8 cellular contexts compared by ENCODE assay signal in genomic region chr16:3400779-3401688, GRCh38. TPM values are rescaled to one million over a fixed set of nuclear protein-coding genes. Genes with fewer than 3 reads are reported as not detected.
A peak's percentile ranks its signal among the peaks of the same experiment; 100 is the strongest.
DNase-seq lines count a peak whose midpoint lies in the region; ATAC-seq and TF ChIP-seq lines count a peak whose summit lies in the region.

Gene ZNF174, plus strand, starts transcription at chr16:3401215. Its CDS starts 790 bp downstream, at chr16:3402005.
Gene ZSCAN32, minus strand, starts transcription at chr16:3401004. Its CDS starts 3,447 bp downstream, at chr16:3397557.

- H3K23ac ChIP-seq in IMR-90 (ENCODE audit: low read depth, low read length): peak within 1 kb of the TSS; percentile 86

- peak within 1 kb of the TSS; percentile 100 for H3K4me2 ChIP-seq in IMR-90 (ENCODE audit: low read depth, low read length)

- no peak within 1 kb of the TSS for H2BK15ac ChIP-seq in IMR-90 (ENCODE audit: low read depth, low read length)

- H3K9me3 ChIP-seq in IMR-90 (ENCODE audit: control insufficient read depth, insufficient read depth, low read length): peaks cover 26% of the 10 kb centered on the region

- ATAC-seq in GM21528 (IDR thresholded peaks at IDR 0.05; ENCODE audit: low FRiP score, unreplicated experiment): peak; percentile 96
- ATAC-seq in IMR-90 (ENCODE audit: low read depth): peak; percentile 98

- in situ Hi-C loops in IMR-90 (cut with MboI; ENCODE audit: low sequenced_read_pairs): no loop called here

- no peak within 1 kb of the TSS for H2BK20ac ChIP-seq in IMR-90 (ENCODE audit: low read depth, low read length)

- DNase-seq in DMS114 treated with DMSO at 0.1 percent for 48 hours (lab: John Stamatoyannopoulos, UW; ENCODE audit: unreplicated experiment): peak; percentile 94
- peak; percentile 99 for DNase-seq in IMR-90
- DNase-seq in OCI-M1 (lab: John Stamatoyannopoulos, UW): peak; percentile 99
- DNase-seq in activated T-cell treated with anti-CD3 and anti-CD28 coated beads for 24 hours (ENCODE audit: low read depth): peak; percentile 100
- peak; percentile 95 for DNase-seq in epithelial cell of prostate (ENCODE audit: low read depth, low spot score)
- peak; percentile 99 for DNase-seq in mucosa of gallbladder (ENCODE audit: low spot score)
- DNase-seq in stimulated activated CD8-positive, alpha-beta memory T cell treated with anti-CD3 and anti-CD28 coated beads, Interleukin-4, amount 100 ng/mL, for 4 hours (ENCODE audit: low read depth in 2 of 2, low spot score in 1 of 2): peak; percentile 95 to 97

- peak within 1 kb of the TSS; percentile 73 for H3K4me3 ChIP-seq in IMR-90 (ENCODE audit: insufficient read depth, low read depth, low read length)

- peaks cover 47 to 63% of the 10 kb centered on the region in 2 experiments for H3K79me1 ChIP-seq in IMR-90 (ENCODE audit: low read depth in 1 of 2, low read length in 2 of 2)

- peak within 1 kb of the TSS; percentile 94 for H2AFZ ChIP-seq in IMR-90 (replicated peaks; ENCODE audit: low read length, poor library complexity)

- CTCF ChIA-PET in IMR-90 (lab: Yijun Ruan, JAX): no interaction called here

- TF ChIP-seq POLR2A in IMR-90 (IDR thresholded peaks at IDR 0.05; ENCODE audit: low read depth, low read length): peak; percentile 74

- peak within 1 kb of the TSS; percentile 73 for H2AK9ac ChIP-seq in IMR-90 (replicated peaks; ENCODE audit: low read depth, low read length, poor library complexity)

- peak within 1 kb of the TSS; percentile 33 for H2BK5ac ChIP-seq in IMR-90 (ENCODE audit: low read depth, low read length, poor library complexity, severe bottlenecking)

- H3K36me3 ChIP-seq in IMR-90 (ENCODE audit: control insufficient read depth, insufficient read depth, low read length): peaks cover 39% of the 10 kb centered on the region

- TF ChIP-seq RAD21 in IMR-90 (IDR thresholded peaks at IDR 0.05; ENCODE audit: low read length): no peak

- peak within 1 kb of the TSS; percentile 12; the same call in 1 of the 2 replicates for H2AK5ac ChIP-seq in IMR-90 (ENCODE audit: low read depth, low read length)

- peak within 1 kb of the TSS; percentile 26 for H4K5ac ChIP-seq in IMR-90 (ENCODE audit: low read depth, low read length)

- H2BK120ac ChIP-seq in IMR-90 (ENCODE audit: low read depth, low read length): no peak within 1 kb of the TSS

- peak within 1 kb of the TSS; percentile 60 for H3K4ac ChIP-seq in IMR-90 (ENCODE audit: low read depth, low read length)

- H4K20me1 ChIP-seq in IMR-90 (ENCODE audit: insufficient read depth, low read length): peaks cover 2% of the 10 kb centered on the region; the same call in 1 of the 2 replicates

- peak within 1 kb of the TSS; percentile 72 for H3K14ac ChIP-seq in IMR-90 (replicated peaks; ENCODE audit: low read depth, low read length)

- H3K18ac ChIP-seq in IMR-90 (ENCODE audit: low read depth, low read length): no peak within 1 kb of the TSS

- intact Hi-C loops in IMR-90 (cut with micrococcal nuclease): loop anchor here (2.0 kb wide), 1 partner anchor 58 kb away; no protein-coding TSS in a partner anchor

- no peak within 1 kb of the TSS for H4K91ac ChIP-seq in IMR-90 (ENCODE audit: insufficient read depth, low read depth, low read length)

- 0% methylated on average over 43 of the region's 95 CpGs; no CpG with 5 or more reads in 1 of the 2 experiments for WGBS in IMR-90 (ENCODE audit: extremely low coverage in 2 of 2, insufficient read length in 1 of 2), 2 experiments

- H3K56ac ChIP-seq in IMR-90 (ENCODE audit: extremely low read depth, insufficient read depth, low read length): peak within 1 kb of the TSS; percentile 60

- H3K9me1 ChIP-seq in IMR-90 (ENCODE audit: insufficient read depth, low read length): no peaks in the 10 kb centered on the region

- H3K27ac ChIP-seq in IMR-90 (ENCODE audit: insufficient read depth, low read length) (peak within 1 kb of the TSS; percentile 66), epithelial cell of prostate (peak within 1 kb of the TSS; percentile 75)

- dilution Hi-C loops in IMR-90 (cut with HindIII; ENCODE audit: low sequenced_read_pairs, unreplicated experiment): no loop called here

- peaks cover 4% of the 10 kb centered on the region for H3K4me1 ChIP-seq in IMR-90 (ENCODE audit: control insufficient read depth, insufficient read depth, low read length)

- H3K9ac ChIP-seq in IMR-90 (ENCODE audit: low read depth, low read length): peak within 1 kb of the TSS; percentile 89

- TF ChIP-seq CTCF in IMR-90 (conservative IDR thresholded peaks at IDR 0.05; ENCODE audit: low read depth, low read length): no peak

- no TSS peak for BruUV-seq in IMR-90 (replicated peaks; lab: Mats Ljungman, UMichigan)

- no peaks in the 10 kb centered on the region for H3K27me3 ChIP-seq in IMR-90 (ENCODE audit: control insufficient read depth, insufficient read depth, low read length)

- peak within 1 kb of the TSS; percentile 59 to 68 for H4K8ac ChIP-seq in IMR-90 (ENCODE audit: low read depth in 2 of 2, low read length in 2 of 2)

- POLR2A ChIA-PET in IMR-90 (lab: Charles Lee; ENCODE audit: unreplicated experiment): interaction anchor here (1.0 kb wide), 1 partner anchor 43 kb away, joined by 3 read pairs; no protein-coding TSS in a partner anchor

TF ChIP-seq in IMR-90, 13 proteins besides CTCF, POLR2A, EP300 and RAD21:
- TF ChIP-seq SMC3 (IDR thresholded peaks at IDR 0.05; ENCODE audit: low read depth, low read length) (no peak), RFX5 (IDR thresholded peaks at IDR 0.05; ENCODE audit: low read depth, low read length) (no peak), FOS (IDR thresholded peaks at IDR 0.05; ENCODE audit: low read depth, low read length) (no peak), RCOR1 (IDR thresholded peaks at IDR 0.05; ENCODE audit: insufficient replicate concordance, low read length) (no peak), CHD1 (IDR thresholded peaks at IDR 0.05; ENCODE audit: low read depth, low read length) (no peak), MAZ (IDR thresholded peaks at IDR 0.05; ENCODE audit: borderline replicate concordance, low read depth, low read length) (peak; percentile 69; the same call in 1 of the 2 replicates), BHLHE40 (IDR thresholded peaks at IDR 0.05; ENCODE audit: low read depth, low read length) (peak; percentile 74; the same call in 1 of the 2 replicates), CEBPB (IDR thresholded peaks at IDR 0.05; ENCODE audit: low read depth, low read length) (no peak), MAFK (IDR thresholded peaks at IDR 0.05; ENCODE audit: low read depth, low read length) (no peak), MXI1 (IDR thresholded peaks at IDR 0.05; ENCODE audit: borderline replicate concordance, low read depth, low read length) (peak; percentile 75; the same call in 1 of the 2 replicates), USF2 (IDR thresholded peaks at IDR 0.05; ENCODE audit: low read depth, low read length) (no peak), NFE2L2 (IDR thresholded peaks at IDR 0.05; ENCODE audit: low read depth, low read length) (no peak)
- TF ChIP-seq, protein P1, sequence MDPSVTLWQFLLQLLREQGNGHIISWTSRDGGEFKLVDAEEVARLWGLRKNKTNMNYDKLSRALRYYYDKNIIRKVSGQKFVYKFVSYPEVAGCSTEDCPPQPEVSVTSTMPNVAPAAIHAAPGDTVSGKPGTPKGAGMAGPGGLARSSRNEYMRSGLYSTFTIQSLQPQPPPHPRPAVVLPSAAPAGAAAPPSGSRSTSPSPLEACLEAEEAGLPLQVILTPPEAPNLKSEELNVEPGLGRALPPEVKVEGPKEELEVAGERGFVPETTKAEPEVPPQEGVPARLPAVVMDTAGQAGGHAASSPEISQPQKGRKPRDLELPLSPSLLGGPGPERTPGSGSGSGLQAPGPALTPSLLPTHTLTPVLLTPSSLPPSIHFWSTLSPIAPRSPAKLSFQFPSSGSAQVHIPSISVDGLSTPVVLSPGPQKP (IDR thresholded peaks at IDR 0.05; ENCODE audit: borderline replicate concordance, low read depth, low read length): 0 out of 2 replicates have a peak, but pooled peaks have one; percentile 29

RNA-seq across cellular contexts. Expression of gene ZNF174, which starts in this region (rescaled TPM):
- total RNA-seq in IMR-90 (2012; rRNA removed) (5.3 and 7.2 TPM in 2 replicates), mucosa of gallbladder (16.8 TPM)
- polyA plus RNA-seq in IMR-90 (2012; rRNA removed): 9.4 and 10.6 TPM in 2 replicates
- 6.6 and 9.8 TPM in 2 replicates for polyA plus RNA-seq in IMR-90 (2012; cell fraction: cytosol; rRNA removed)
- polyA plus RNA-seq in IMR-90 (2012; cell fraction: nucleus; rRNA removed; ENCODE audit: low replicate concordance): 5.1 and 8.9 TPM in 2 replicates

RNA-seq across cellular contexts. Expression of gene ZSCAN32, which starts in this region (rescaled TPM):
- 10.0 and 16.5 TPM in 2 replicates for total RNA-seq in IMR-90 (2012; rRNA removed)
- 10.3 and 13.0 TPM in 2 replicates for polyA plus RNA-seq in IMR-90 (2012; rRNA removed)
- polyA plus RNA-seq in IMR-90 (2012; cell fraction: cytosol; rRNA removed): 4.4 and 6.0 TPM in 2 replicates
- polyA plus RNA-seq in IMR-90 (2012; cell fraction: nucleus; rRNA removed; ENCODE audit: low replicate concordance): 8.0 and 18.2 TPM in 2 replicates
- 10.9 TPM for total RNA-seq in mucosa of gallbladder

Comparison
In these comparisons a context has a peak if more than half of its experiments do, and no peak if none do; other contexts are left out.
1. Peak in every context shown above with its lines: DNase-seq, ATAC-seq, H3K4me3 ChIP-seq and H3K27ac ChIP-seq.